In the genomic region with DNA sequence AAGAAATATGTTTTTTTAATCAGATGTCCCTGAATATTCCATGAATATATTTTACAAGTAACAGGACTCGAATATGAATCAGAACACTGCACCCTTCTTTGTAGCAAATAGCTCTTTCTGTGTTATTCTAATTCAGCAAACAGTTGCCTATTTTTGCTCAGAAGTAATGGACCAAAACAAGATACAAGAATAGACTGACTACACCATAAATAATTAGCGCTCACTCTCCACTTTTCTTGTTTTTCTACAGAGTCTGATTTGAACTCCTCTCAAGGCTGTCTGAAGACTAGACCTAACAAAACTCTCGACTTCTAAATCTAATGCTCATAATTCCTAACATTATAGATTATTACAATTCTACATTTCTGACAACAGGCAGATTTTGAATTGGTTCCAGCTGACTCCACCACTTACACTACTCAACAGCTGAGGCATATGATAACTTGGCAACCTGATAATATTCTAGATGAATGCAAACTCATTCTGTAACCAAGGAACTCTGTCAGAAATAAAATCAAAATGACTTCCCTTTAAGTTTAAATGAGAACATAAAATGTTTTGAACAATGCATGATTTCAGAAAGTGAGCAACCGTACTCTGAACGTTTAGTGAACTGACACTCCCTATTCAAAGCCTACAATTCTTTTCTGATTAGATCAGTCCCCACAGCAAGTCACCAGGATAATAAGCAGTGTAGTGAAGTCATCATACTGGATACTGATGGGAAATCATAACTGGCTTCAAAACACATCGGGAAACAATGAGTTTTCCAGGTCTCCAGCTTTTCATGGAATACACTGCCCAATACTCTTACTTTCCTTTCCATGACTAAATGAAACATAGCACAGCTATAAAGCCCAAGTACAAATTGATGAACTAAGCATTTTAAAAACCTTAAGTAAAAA, we compare ENCODE assay signal across 9 cellular contexts.
DNase-seq lines count a peak whose midpoint lies in the region; ATAC-seq, FAIRE-seq and TF ChIP-seq lines count a peak whose summit lies in the region.
"Had no signal": no experiment of that assay in that cellular context is flagged by ENCODE, and none has a peak within 500 bp of the region (broad histone marks: within the 10 kb centered on the region; RNA-seq: fewer than 3 reads in every experiment).

No MANE protein-coding gene starts in this region.

- peak overlapping the region; percentile 6 for H3K4me3 ChIP-seq in RWPE2 (ENCODE audit: severe bottlenecking)
- peak overlapping the region; percentile 81 to 91 for H3K4me3 ChIP-seq in foreskin fibroblast (ENCODE audit: low read depth in 1 of 2, low read length in 2 of 2)
- peak overlapping the region; percentile 94 to 99 (median 99) for H3K4me3 ChIP-seq in skeletal muscle tissue (ENCODE audit: low read length in 3 of 3)

- peak overlapping the region; percentile 97 to 98 (median 98) for H3K9ac ChIP-seq in skeletal muscle tissue (ENCODE audit: low read depth in 1 of 3, low read length in 3 of 3)

- DNase-seq in GM19239 (ENCODE audit: insufficient read length, low spot score) (no peak), RWPE2 (ENCODE audit: low spot score) (no peak), foreskin fibroblast (peak; percentile 57 to 76), MV-4-11 (lab: John Stamatoyannopoulos, UW) (no peak)
- DNase-seq in activated effector memory CD4-positive, alpha-beta T cell treated with Interleukin-2 at 50 U/mL for 16 hours, result no peak
- DNase-seq: NCI-H1092 had no signal

- ATAC-seq in RWPE2 (ENCODE audit: low read depth), result peak; percentile 43
- no peak for ATAC-seq in HG02840 (IDR thresholded peaks at IDR 0.05; ENCODE audit: low FRiP score, unreplicated experiment)
- ATAC-seq in GM21528 (IDR thresholded peaks at IDR 0.05; ENCODE audit: low FRiP score, unreplicated experiment), result no peak

- FAIRE-seq in GM19239 (lab: Jason Lieb, UNC), result peak; percentile 44

- H3K9me3 ChIP-seq in RWPE2 (ENCODE audit: severe bottlenecking), result no peaks in the 10 kb centered on the region
- no peaks in the 10 kb centered on the region for H3K9me3 ChIP-seq in skeletal muscle tissue (ENCODE audit: control insufficient read depth in 3 of 3, low read length in 3 of 3)

- H3K4me1 ChIP-seq in RWPE2 (ENCODE audit: insufficient read depth, poor library complexity, severe bottlenecking) (peaks cover 35% of the 10 kb centered on the region), skeletal muscle tissue (ENCODE audit: control insufficient read depth in 3 of 3, insufficient read depth in 3 of 3, low read length in 3 of 3) (peaks cover 16 to 31% (median 18%) of the 10 kb centered on the region in 3 donors)

- H3K27ac ChIP-seq in RWPE2 (ENCODE audit: poor library complexity, severe bottlenecking), result peak overlapping the region; percentile 78
- peak overlapping the region; percentile 98 for H3K27ac ChIP-seq in skeletal muscle tissue (ENCODE audit: low read depth, low read length)

- TF ChIP-seq CTCF in RWPE2 (IDR thresholded peaks at IDR 0.05; ENCODE audit: poor library complexity, severe bottlenecking) (no peak), foreskin fibroblast (IDR thresholded peaks at IDR 0.05; ENCODE audit: low read depth, low read length) (no peak)

- H3K27me3 ChIP-seq in RWPE2 (ENCODE audit: insufficient read depth, poor library complexity, severe bottlenecking), result no peaks in the 10 kb centered on the region
- no peaks in the 10 kb centered on the region for H3K27me3 ChIP-seq in skeletal muscle tissue (ENCODE audit: control insufficient read depth in 3 of 3, insufficient read depth in 3 of 3, low read length in 3 of 3)

- H3K36me3 ChIP-seq in RWPE2 (ENCODE audit: low read depth) (no peaks in the 10 kb centered on the region), skeletal muscle tissue (ENCODE audit: control insufficient read depth in 3 of 3, insufficient read depth in 3 of 3, low read length in 3 of 3) (no peaks in the 10 kb centered on the region)

Comparison
In these comparisons a context has a peak if more than half of its experiments do, and no peak if none do; other contexts are left out.
1. DNase-seq: peak in foreskin fibroblast (2 of 2); none in GM19239 (single experiment), RWPE2 (single experiment), MV-4-11 (single experiment) and activated effector memory CD4-positive, alpha-beta T cell treated with Interleukin-2 at 50 U/mL for 16 hours (single experiment).
2. H3K4me3 ChIP-seq: peak in every context shown above with its lines; median percentile 99 in skeletal muscle tissue; 86 in foreskin fibroblast; 6 in RWPE2.